In genomic region chr16:2541409-2541808, GRCh38 we compare ENCODE assay signal across 1 cellular context.
TF ChIP-seq lines count a peak whose summit lies in the region.

No MANE protein-coding gene starts in this region.

TF ChIP-seq in liver, 16 proteins besides CTCF, POLR2A, EP300 and RAD21 (continued from another document):
- TF ChIP-seq, protein P1, sequence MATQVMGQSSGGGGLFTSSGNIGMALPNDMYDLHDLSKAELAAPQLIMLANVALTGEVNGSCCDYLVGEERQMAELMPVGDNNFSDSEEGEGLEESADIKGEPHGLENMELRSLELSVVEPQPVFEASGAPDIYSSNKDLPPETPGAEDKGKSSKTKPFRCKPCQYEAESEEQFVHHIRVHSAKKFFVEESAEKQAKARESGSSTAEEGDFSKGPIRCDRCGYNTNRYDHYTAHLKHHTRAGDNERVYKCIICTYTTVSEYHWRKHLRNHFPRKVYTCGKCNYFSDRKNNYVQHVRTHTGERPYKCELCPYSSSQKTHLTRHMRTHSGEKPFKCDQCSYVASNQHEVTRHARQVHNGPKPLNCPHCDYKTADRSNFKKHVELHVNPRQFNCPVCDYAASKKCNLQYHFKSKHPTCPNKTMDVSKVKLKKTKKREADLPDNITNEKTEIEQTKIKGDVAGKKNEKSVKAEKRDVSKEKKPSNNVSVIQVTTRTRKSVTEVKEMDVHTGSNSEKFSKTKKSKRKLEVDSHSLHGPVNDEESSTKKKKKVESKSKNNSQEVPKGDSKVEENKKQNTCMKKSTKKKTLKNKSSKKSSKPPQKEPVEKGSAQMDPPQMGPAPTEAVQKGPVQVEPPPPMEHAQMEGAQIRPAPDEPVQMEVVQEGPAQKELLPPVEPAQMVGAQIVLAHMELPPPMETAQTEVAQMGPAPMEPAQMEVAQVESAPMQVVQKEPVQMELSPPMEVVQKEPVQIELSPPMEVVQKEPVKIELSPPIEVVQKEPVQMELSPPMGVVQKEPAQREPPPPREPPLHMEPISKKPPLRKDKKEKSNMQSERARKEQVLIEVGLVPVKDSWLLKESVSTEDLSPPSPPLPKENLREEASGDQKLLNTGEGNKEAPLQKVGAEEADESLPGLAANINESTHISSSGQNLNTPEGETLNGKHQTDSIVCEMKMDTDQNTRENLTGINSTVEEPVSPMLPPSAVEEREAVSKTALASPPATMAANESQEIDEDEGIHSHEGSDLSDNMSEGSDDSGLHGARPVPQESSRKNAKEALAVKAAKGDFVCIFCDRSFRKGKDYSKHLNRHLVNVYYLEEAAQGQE (IDR thresholded peaks at IDR 0.05) = peak; percentile 31
- TF ChIP-seq HNF4G (IDR thresholded peaks at IDR 0.05) (peak; percentile 15), EGR1 (IDR thresholded peaks at IDR 0.05; ENCODE audit: low read depth in 2 of 2) (peak in 1 of 2 donors; percentile 40), SP1 (IDR thresholded peaks at IDR 0.05) (peak; percentile 50), RXRA (IDR thresholded peaks at IDR 0.05) (peak; percentile 32 to 64), JUND (IDR thresholded peaks at IDR 0.05) (peak in 1 of 2 donors; percentile 30)
